1 cellular context compared by ENCODE assay signal in genomic region chr1:204398197-204399125, GRCh38.
TF ChIP-seq lines count a peak whose summit lies in the region.

No MANE protein-coding gene starts in this region.

TF ChIP-seq in IMR-90, 13 proteins besides CTCF, POLR2A, EP300 and RAD21:
- TF ChIP-seq SMC3 (IDR thresholded peaks at IDR 0.05; ENCODE audit: low read depth, low read length) (peak; percentile 73), MAFK (IDR thresholded peaks at IDR 0.05; ENCODE audit: low read depth, low read length) (no peak)
